ENCODE assay signal across 8 cellular contexts in genomic region chr6:41027251-41027650, GRCh38. TPM values are rescaled to one million over a fixed set of nuclear protein-coding genes. Genes with fewer than 3 reads are reported as not detected.
DNase-seq lines count a peak whose midpoint lies in the region; ATAC-seq and TF ChIP-seq lines count a peak whose summit lies in the region.

No MANE protein-coding gene starts in this region.

- peaks cover 25% of the 10 kb centered on the region for H3K4me1 Mint-ChIP-seq in T-helper 2 cell treated with Interferon-gamma antibody and Interleukin-4, amounts not matched to agents 5 μg/mL and 100 μg/mL, for 36 hours (ENCODE audit: low read depth)
- H3K4me1 Mint-ChIP-seq in WTC11 = peaks cover 23% of the 10 kb centered on the region
- peaks cover 23% of the 10 kb centered on the region for H3K4me1 Mint-ChIP-seq in stimulated activated naive CD8-positive, alpha-beta T cell treated with anti-CD3 and anti-CD28 coated beads, Interleukin-15, amount 100 ng/mL, for 72 hours

- TF ChIP-seq CTCF in WTC11 (IDR thresholded peaks at IDR 0.05) = no peak

- peak overlapping the region; percentile 93 for H3K4me3 Mint-ChIP-seq in T-helper 2 cell treated with Interferon-gamma antibody and Interleukin-4, amounts not matched to agents 5 μg/mL and 100 μg/mL, for 36 hours
- peak overlapping the region; percentile 64 for H3K4me3 Mint-ChIP-seq in WTC11
- H3K4me3 Mint-ChIP-seq in stimulated activated naive CD8-positive, alpha-beta T cell treated with anti-CD3 and anti-CD28 coated beads, Interleukin-15, amount 100 ng/mL, for 72 hours = peak overlapping the region; percentile 83 to 90

- H3K27ac Mint-ChIP-seq in T-helper 2 cell treated with Interferon-gamma antibody and Interleukin-4, amounts not matched to agents 5 μg/mL and 100 μg/mL, for 36 hours = peak overlapping the region; percentile 95
- H3K27ac Mint-ChIP-seq in WTC11 = peak overlapping the region; percentile 2; the same call in 1 of the 2 replicates
- peak overlapping the region; percentile 62 to 95 for H3K27ac Mint-ChIP-seq in stimulated activated naive CD8-positive, alpha-beta T cell treated with anti-CD3 and anti-CD28 coated beads, Interleukin-15, amount 100 ng/mL, for 72 hours

- H3K4me3 ChIP-seq in iPS-11a (ENCODE audit: low read depth, low read length) = peak overlapping the region; percentile 47

- no peak for DNase-seq in T-helper 2 cell treated with Interferon-gamma antibody and Interleukin-4, amounts not matched to agents 5 μg/mL and 100 μg/mL, for 36 hours (ENCODE audit: low spot score)
- no peak for DNase-seq in T-helper 2 cell
- no peak for DNase-seq in WTC11 (ENCODE audit: low spot score)
- no peak for DNase-seq in stimulated activated naive CD8-positive, alpha-beta T cell treated with anti-CD3 and anti-CD28 coated beads, Interleukin-15, amount 100 ng/mL, for 72 hours
- no peak for DNase-seq in medulla oblongata (ENCODE audit: extremely low spot score)
- no peak for DNase-seq in midbrain (lab: John Stamatoyannopoulos, UW)
- no peak for DNase-seq in pons (ENCODE audit: low spot score)

- no peaks in the 10 kb centered on the region for H3K9me3 Mint-ChIP-seq in T-helper 2 cell treated with Interferon-gamma antibody and Interleukin-4, amounts not matched to agents 5 μg/mL and 100 μg/mL, for 36 hours
- no peaks in the 10 kb centered on the region for H3K9me3 Mint-ChIP-seq in WTC11
- no peaks in the 10 kb centered on the region for H3K9me3 Mint-ChIP-seq in stimulated activated naive CD8-positive, alpha-beta T cell treated with anti-CD3 and anti-CD28 coated beads, Interleukin-15, amount 100 ng/mL, for 72 hours

- ATAC-seq in WTC11 = no peak
- ATAC-seq in stimulated activated naive CD8-positive, alpha-beta T cell treated with anti-CD3 and anti-CD28 coated beads, Interleukin-15, amount 100 ng/mL, for 72 hours = no peak

- POLR2A ChIA-PET in WTC11 (lab: Charles Lee) = interaction anchor here (0.9 to 1.0 kb wide), 2 partner anchors 28 to 133 kb away, joined by 3 to 6 read pairs; no protein-coding TSS in a partner anchor

- no peaks in the 10 kb centered on the region for H3K27me3 Mint-ChIP-seq in T-helper 2 cell treated with Interferon-gamma antibody and Interleukin-4, amounts not matched to agents 5 μg/mL and 100 μg/mL, for 36 hours (ENCODE audit: low read depth)
- no peaks in the 10 kb centered on the region; the same call in 1 of the 2 replicates for H3K27me3 Mint-ChIP-seq in WTC11 (ENCODE audit: low read depth)
- H3K27me3 Mint-ChIP-seq in stimulated activated naive CD8-positive, alpha-beta T cell treated with anti-CD3 and anti-CD28 coated beads, Interleukin-15, amount 100 ng/mL, for 72 hours = no peaks in the 10 kb centered on the region

- CTCF ChIA-PET in WTC11 (lab: Charles Lee) = interaction anchor here (0.6 to 3.2 kb wide), 59 partner anchors 9 to 1093 kb away, joined by 3 to 97 read pairs (median 4); partner anchors contain the start of genes NFYA, OARD1, TSPO2 and UNC5CL

- H3K36me3 Mint-ChIP-seq in T-helper 2 cell treated with Interferon-gamma antibody and Interleukin-4, amounts not matched to agents 5 μg/mL and 100 μg/mL, for 36 hours (ENCODE audit: low read depth) = no peaks in the 10 kb centered on the region
- H3K36me3 Mint-ChIP-seq in WTC11 = no peaks in the 10 kb centered on the region

TF ChIP-seq in WTC11, 78 proteins besides CTCF, POLR2A, EP300 and RAD21:
- no peak for TF ChIP-seq GTF2I (CRISPR knock-in tag; conservative IDR thresholded peaks at IDR 0.05)
- TF ChIP-seq ZNF232 (CRISPR knock-in tag; IDR thresholded peaks at IDR 0.05) = no peak
- no peak for TF ChIP-seq FOXJ3 (CRISPR knock-in tag; IDR thresholded peaks at IDR 0.05; ENCODE audit: borderline replicate concordance)
- no peak for TF ChIP-seq USF1 (CRISPR knock-in tag; IDR thresholded peaks at IDR 0.05)
- no peak for TF ChIP-seq JUN (CRISPR knock-in tag; IDR thresholded peaks at IDR 0.05)
- no peak for TF ChIP-seq TCF7 (CRISPR knock-in tag; IDR thresholded peaks at IDR 0.05; ENCODE audit: low read depth)
- TF ChIP-seq KAT7 (CRISPR knock-in tag; IDR thresholded peaks at IDR 0.05; ENCODE audit: borderline replicate concordance) = no peak
- no peak for TF ChIP-seq ZNF281 (CRISPR knock-in tag; IDR thresholded peaks at IDR 0.05)
- TF ChIP-seq ZNF671 (CRISPR knock-in tag; IDR thresholded peaks at IDR 0.05) = no peak
- TF ChIP-seq ETV6 (CRISPR knock-in tag; IDR thresholded peaks at IDR 0.05) = no peak
- no peak for TF ChIP-seq MXD4 (CRISPR knock-in tag; IDR thresholded peaks at IDR 0.05; ENCODE audit: borderline replicate concordance)

RNA-seq across cellular contexts. Expression of gene UNC5CL, which starts 11.8 kb away (rescaled TPM):
- 3.3 to 4.5 TPM (median 3.6 TPM) in 3 replicates for total RNA-seq in WTC11 (2021)

RNA-seq across cellular contexts. Expression of gene TSPO2, which starts 15.0 kb away (rescaled TPM):
- total RNA-seq in WTC11 (2021) = not detected in 3 replicates

RNA-seq across cellular contexts. Expression of gene APOBEC2, which starts 25.8 kb away (rescaled TPM):
- not detected in 3 replicates for total RNA-seq in WTC11 (2021)

RNA-seq across cellular contexts. Expression of gene OARD1, which starts 44.9 kb away (rescaled TPM):
- total RNA-seq in WTC11 (2021) = 33.7 to 37.0 TPM (median 36.5 TPM) in 3 replicates

RNA-seq across cellular contexts. Expression of gene NFYA, which starts 45.5 kb away (rescaled TPM):
- total RNA-seq in WTC11 (2021) = 34.7 to 37.7 TPM (median 35.8 TPM) in 3 replicates

Comparison
In these comparisons a context has a peak if more than half of its experiments do, and no peak if none do; other contexts are left out.
1. H3K27ac Mint-ChIP-seq: peak in every context shown above with its lines; median percentile 95 in T-helper 2 cell treated with Interferon-gamma antibody and Interleukin-4, amounts not matched to agents 5 μg/mL and 100 μg/mL, for 36 hours; 78 in stimulated activated naive CD8-positive, alpha-beta T cell treated with anti-CD3 and anti-CD28 coated beads, Interleukin-15, amount 100 ng/mL, for 72 hours; 2 in WTC11.